Comparison of ENCODE assay signal across 10 cellular contexts in genomic region chr1:161099090-161099802, GRCh38. TPM values are rescaled to one million over a fixed set of nuclear protein-coding genes. Genes with fewer than 3 reads are reported as not detected.
DNase-seq lines count a peak whose midpoint lies in the region; TF ChIP-seq lines count a peak whose summit lies in the region.
"Had no signal": no experiment of that assay in that cellular context is flagged by ENCODE, and none has a peak within 500 bp of the region (broad histone marks: within the 10 kb centered on the region; RNA-seq: fewer than 3 reads in every experiment).

No MANE protein-coding gene starts in this region.

- peaks cover 14 to 67% (median 63%) of the 10 kb centered on the region in 11 experiments; a peak in 20 of 22 replicates for H4K20me1 ChIP-seq in BLaER1 treated with 17β-estradiol and CSF1 and Interleukin-3, amounts not matched to agents 10 nM and 100 nM
- no peaks in the 10 kb centered on the region for H4K20me1 ChIP-seq in neural cell (ENCODE audit: insufficient read depth)

- no peak for TF ChIP-seq EP300 in neural cell (conservative IDR thresholded peaks at IDR 0.05; ENCODE audit: poor library complexity, severe bottlenecking)

- H3K27ac ChIP-seq in BLaER1 treated with 17β-estradiol and CSF1 and Interleukin-3, amounts not matched to agents 10 nM and 100 nM: no peak overlapping the region
- H3K27ac ChIP-seq in neural cell (ENCODE audit: low read length): peak overlapping the region; percentile 85

- no peak for TF ChIP-seq RAD21 in neural cell (conservative IDR thresholded peaks at IDR 0.05)

- DNase-seq in AG08395 (ENCODE audit: low spot score) (no peak), DMS153 (lab: John Stamatoyannopoulos, UW) (no peak), AML-193 (lab: John Stamatoyannopoulos, UW) (no peak)
- no peak for DNase-seq in NK-92 treated with Interleukin-12 subunit alpha and Interleukin-12 subunit beta, amount 100 ng/mL, for 24 hours (lab: John Stamatoyannopoulos, UW)
- DNase-seq: NCI-H774 had no signal

- intact Hi-C loops in dendritic cell treated with granulocyte-macrophage colony-stimulating factor and Interleukin-4, amounts not matched to agents 40 ng/mL and 50 ng/mL, for 4 days (cut with micrococcal nuclease): no loop called here

- no peaks in the 10 kb centered on the region for H3F3A ChIP-seq in neural cell (ENCODE audit: insufficient read depth, low read length, poor library complexity, severe bottlenecking)

- no peaks in the 10 kb centered on the region for H3K9me3 Mint-ChIP-seq in IgD-negative memory B cell
- H3K9me3 Mint-ChIP-seq in dendritic cell treated with granulocyte-macrophage colony-stimulating factor and Interleukin-4, amounts not matched to agents 40 ng/mL and 50 ng/mL, for 4 days: no peaks in the 10 kb centered on the region

- H2AFZ ChIP-seq in neural cell (ENCODE audit: low read depth, low read length): no peak overlapping the region

- H3K79me2 ChIP-seq in neural cell (replicated peaks; ENCODE audit: insufficient read depth, low read length): peaks cover 4% of the 10 kb centered on the region

- H3K4me3 ChIP-seq in BLaER1 treated with 17β-estradiol and CSF1 and Interleukin-3, amounts not matched to agents 10 nM and 100 nM: peak overlapping the region in 8 of 10 experiments; percentile 32 to 66 (median 56); a peak in 7 of 20 replicates
- peak overlapping the region; percentile 78 for H3K4me3 ChIP-seq in neural cell (ENCODE audit: low read length)

- peak overlapping the region in 5 of 11 experiments; percentile 64 to 79 (median 74); a peak in 6 of 22 replicates for H3K9ac ChIP-seq in BLaER1 treated with 17β-estradiol and CSF1 and Interleukin-3, amounts not matched to agents 10 nM and 100 nM
- peak overlapping the region; percentile 78 for H3K9ac ChIP-seq in neural cell (ENCODE audit: low read length)

- H3K9me3 ChIP-seq in BLaER1 treated with 17β-estradiol and CSF1 and Interleukin-3, amounts not matched to agents 10 nM and 100 nM (replicated peaks in 1 of 11): no peaks in the 10 kb centered on the region
- no peaks in the 10 kb centered on the region for H3K9me3 ChIP-seq in neural cell (ENCODE audit: low read length)
- H3K9me3 ChIP-seq: adrenal gland had no signal

- H3K36me3 ChIP-seq in BLaER1 treated with 17β-estradiol and CSF1 and Interleukin-3, amounts not matched to agents 10 nM and 100 nM: peaks cover 40 to 58% (median 52%) of the 10 kb centered on the region in 11 experiments
- no peaks in the 10 kb centered on the region for H3K36me3 ChIP-seq in neural cell (ENCODE audit: insufficient read depth, low read length)

- H3K4me3 Mint-ChIP-seq in IgD-negative memory B cell: peak overlapping the region; percentile 85 to 95 (median 86)
- H3K4me3 Mint-ChIP-seq in dendritic cell treated with granulocyte-macrophage colony-stimulating factor and Interleukin-4, amounts not matched to agents 40 ng/mL and 50 ng/mL, for 4 days: peak overlapping the region; percentile 59

- H3K27me3 Mint-ChIP-seq in IgD-negative memory B cell: no peaks in the 10 kb centered on the region
- H3K27me3 Mint-ChIP-seq in dendritic cell treated with granulocyte-macrophage colony-stimulating factor and Interleukin-4, amounts not matched to agents 40 ng/mL and 50 ng/mL, for 4 days: peaks cover 12% of the 10 kb centered on the region

- peak overlapping the region; percentile 45 to 91 (median 74) for H3K27ac Mint-ChIP-seq in IgD-negative memory B cell
- no peak overlapping the region for H3K27ac Mint-ChIP-seq in dendritic cell treated with granulocyte-macrophage colony-stimulating factor and Interleukin-4, amounts not matched to agents 40 ng/mL and 50 ng/mL, for 4 days

- peak overlapping the region; percentile 88 to 99 (median 96) for H3K4me2 ChIP-seq in BLaER1 treated with 17β-estradiol and CSF1 and Interleukin-3, amounts not matched to agents 10 nM and 100 nM
- H3K4me2 ChIP-seq in neural cell (ENCODE audit: low read length): peak overlapping the region; percentile 76

- peaks cover 27 to 48% (median 37%) of the 10 kb centered on the region in 10 experiments for H3K4me1 ChIP-seq in BLaER1 treated with 17β-estradiol and CSF1 and Interleukin-3, amounts not matched to agents 10 nM and 100 nM

- H3K9me2 ChIP-seq in neural cell (ENCODE audit: insufficient read depth, low read length): no peaks in the 10 kb centered on the region

- TF ChIP-seq CTCF in neural cell (IDR thresholded peaks at IDR 0.05; ENCODE audit: poor library complexity, severe bottlenecking): no peak

- peaks cover 17 to 23% (median 17%) of the 10 kb centered on the region in 3 donors for H3K4me1 Mint-ChIP-seq in IgD-negative memory B cell
- H3K4me1 Mint-ChIP-seq in dendritic cell treated with granulocyte-macrophage colony-stimulating factor and Interleukin-4, amounts not matched to agents 40 ng/mL and 50 ng/mL, for 4 days (ENCODE audit: low read depth): peaks cover 43% of the 10 kb centered on the region

- no peaks in the 10 kb centered on the region for H3K27me3 ChIP-seq in BLaER1 treated with 17β-estradiol and CSF1 and Interleukin-3, amounts not matched to agents 10 nM and 100 nM
- H3K27me3 ChIP-seq in neural cell (ENCODE audit: insufficient read depth, low read depth, low read length): no peaks in the 10 kb centered on the region
- H3K27me3 ChIP-seq: adrenal gland had no signal

- H3K36me3 Mint-ChIP-seq in IgD-negative memory B cell: peaks cover 2% of the 10 kb centered on the region
- peaks cover 46% of the 10 kb centered on the region for H3K36me3 Mint-ChIP-seq in dendritic cell treated with granulocyte-macrophage colony-stimulating factor and Interleukin-4, amounts not matched to agents 40 ng/mL and 50 ng/mL, for 4 days (ENCODE audit: low read depth)

TF ChIP-seq in neural cell, 6 proteins besides CTCF, POLR2A, EP300 and RAD21:
- TF ChIP-seq MXI1 (conservative IDR thresholded peaks at IDR 0.05; ENCODE audit: poor library complexity, severe bottlenecking) (no peak), TAF1 (IDR thresholded peaks at IDR 0.05; ENCODE audit: low read depth) (no peak), POLR2AphosphoS5 (IDR thresholded peaks at IDR 0.05) (no peak), SMC3 (conservative IDR thresholded peaks at IDR 0.05; ENCODE audit: poor library complexity) (no peak), REST (IDR thresholded peaks at IDR 0.05; ENCODE audit: borderline replicate concordance) (no peak), EZH2 (IDR thresholded peaks at IDR 0.05; ENCODE audit: borderline replicate concordance, insufficient read depth, low read length, poor library complexity, severe bottlenecking) (no peak)
TF ChIP-seq in neural cell: peak in this region for 0.

RNA-seq across cellular contexts. Expression of gene KLHDC9, which starts 1.1 kb away (rescaled TPM):
- polyA plus RNA-seq in IgD-negative memory B cell (5.0 TPM), neural cell (78.1 and 106 TPM in 2 replicates)
- polyA minus RNA-seq in neural cell: 23.6 and 24.7 TPM in 2 replicates

RNA-seq across cellular contexts. Expression of gene NECTIN4, which starts 9.9 kb away (rescaled TPM):
- polyA plus RNA-seq in IgD-negative memory B cell: not detected
- polyA plus RNA-seq in neural cell: not detected in 2 replicates
- polyA minus RNA-seq in neural cell: not detected in 2 replicates

RNA-seq across cellular contexts. Expression of gene PFDN2, which starts 18.6 kb away (rescaled TPM):
- polyA plus RNA-seq in IgD-negative memory B cell (95.2 TPM), neural cell (161 and 193 TPM in 2 replicates)
- 59.0 and 62.6 TPM in 2 replicates for polyA minus RNA-seq in neural cell

RNA-seq across cellular contexts. Expression of gene NIT1, which starts 18.7 kb away (rescaled TPM):
- polyA plus RNA-seq in IgD-negative memory B cell (19.7 TPM), neural cell (66.1 and 83.5 TPM in 2 replicates)
- polyA minus RNA-seq in neural cell: 31.2 and 34.3 TPM in 2 replicates

RNA-seq across cellular contexts. Expression of gene ARHGAP30, which starts 29.6 kb away (rescaled TPM):
- polyA plus RNA-seq in IgD-negative memory B cell (138 TPM), neural cell (not detected in 2 replicates)
- polyA minus RNA-seq in neural cell: not detected in 2 replicates

Comparison
In these comparisons a context has a peak if more than half of its experiments do, and no peak if none do; other contexts are left out.
1. RNA of gene KLHDC9, which starts 1.1 kb away (polyA plus RNA-seq): 78.1 to 106 TPM in neural cell; 5.0 TPM in IgD-negative memory B cell (single experiment); every median in the first group is over 10 times any median in the second.